Comparison of ENCODE assay signal across 1 cellular context in genomic region chr14:67559639-67560038, GRCh38.
TF ChIP-seq lines count a peak whose summit lies in the region.

No MANE protein-coding gene starts in this region.

TF ChIP-seq in GM12878, 131 proteins besides CTCF, POLR2A, EP300 and RAD21:
- TF ChIP-seq RCOR1 (conservative IDR thresholded peaks at IDR 0.05; ENCODE audit: low read depth, low read length) (no peak), SPI1 (IDR thresholded peaks at IDR 0.05; ENCODE audit: borderline replicate concordance, insufficient read depth, low read depth, low read length) (peak; percentile 74; the same call in 1 of the 2 replicates)
